In genomic region chr10:70664702-70665195, GRCh38 we compare ENCODE assay signal across 7 cellular contexts. TPM values are rescaled to one million over a fixed set of nuclear protein-coding genes. Genes with fewer than 3 reads are reported as not detected.
DNase-seq lines count a peak whose midpoint lies in the region; ATAC-seq and FAIRE-seq lines count a peak whose summit lies in the region.

No MANE protein-coding gene starts in this region.

- DNase-seq in H4 (ENCODE audit: low spot score) (peak; percentile 96), RCC 7860 (ENCODE audit: low spot score) (peak; percentile 98), fibroblast of the conjunctiva (ENCODE audit: low read depth) (peak; percentile 96), skeletal muscle cell (ENCODE audit: low read depth) (peak; percentile 99), Karpas-422 (no peak)

- H3K4me3 ChIP-seq in skeletal muscle cell (ENCODE audit: low read depth, low read length) (no peak overlapping the region), Karpas-422 (ENCODE audit: low read length) (no peak overlapping the region)

- H3K79me2 ChIP-seq in Karpas-422 (ENCODE audit: low read length): no peaks in the 10 kb centered on the region

- no peak overlapping the region for H3K4me2 ChIP-seq in Karpas-422 (ENCODE audit: low read depth, low read length, poor library complexity, severe bottlenecking)

- no peaks in the 10 kb centered on the region for H3K9me2 ChIP-seq in Karpas-422 (replicated peaks; ENCODE audit: insufficient read depth, low read length)

- no peak overlapping the region for H2AFZ ChIP-seq in Karpas-422 (ENCODE audit: low read length)

- H3K9ac ChIP-seq in Karpas-422 (ENCODE audit: low read length): no peak overlapping the region

- H3K4me1 ChIP-seq in Karpas-422 (ENCODE audit: low read length): no peaks in the 10 kb centered on the region

- ATAC-seq in HG03460 (IDR thresholded peaks at IDR 0.05; ENCODE audit: unreplicated experiment) (no peak), GM18502 (IDR thresholded peaks at IDR 0.05; ENCODE audit: poor library complexity, unreplicated experiment) (no peak)

- H3K27ac ChIP-seq in Karpas-422 (ENCODE audit: low read length): no peak overlapping the region

- no peaks in the 10 kb centered on the region for H4K20me1 ChIP-seq in Karpas-422 (ENCODE audit: insufficient read depth, low read depth, low read length)

- no peaks in the 10 kb centered on the region for H3K9me3 ChIP-seq in Karpas-422 (ENCODE audit: low read length)

- H3K27me3 ChIP-seq in Karpas-422 (ENCODE audit: low read length): no peaks in the 10 kb centered on the region

- FAIRE-seq in RCC 7860 (lab: Jason Lieb, UNC): peak; percentile 92

- H3K36me3 ChIP-seq in Karpas-422 (ENCODE audit: insufficient read depth, low read length): no peaks in the 10 kb centered on the region

RNA-seq across cellular contexts. Expression of gene ADAMTS14, which starts 7.6 kb away (rescaled TPM):
- total RNA-seq in H4 (2014; rRNA removed; shearing (Covaris generic)): 0.45 and 0.74 TPM in 2 replicates
- total RNA-seq in Karpas-422 (2014; rRNA removed; shearing (Covaris generic); ENCODE audit: low replicate concordance): not detected in 2 replicates
